Comparison of ENCODE assay signal across 1 cellular context in genomic region chr3:23750573-23751484, GRCh38.
TF ChIP-seq lines count a peak whose summit lies in the region.

No MANE protein-coding gene starts in this region.

TF ChIP-seq in GM23338, 12 proteins besides CTCF, POLR2A, EP300 and RAD21 (continued from another document):
- no peak for TF ChIP-seq ZNF462 (CRISPR knock-in tag; IDR thresholded peaks at IDR 0.05)
- TF ChIP-seq NANOG (IDR thresholded peaks at IDR 0.05; ENCODE audit: borderline replicate concordance), result no peak
- TF ChIP-seq REST (IDR thresholded peaks at IDR 0.05; ENCODE audit: unreplicated experiment), result no peak
- TF ChIP-seq CREB1 (CRISPR knock-in tag; IDR thresholded peaks at IDR 0.05; ENCODE audit: low read depth), result no peak
- no peak for TF ChIP-seq ZNF331 (CRISPR knock-in tag; IDR thresholded peaks at IDR 0.05; ENCODE audit: low read depth)
- no peak for TF ChIP-seq POLR2AphosphoS5 (IDR thresholded peaks at IDR 0.05; ENCODE audit: low read depth)
- TF ChIP-seq STAT1 (IDR thresholded peaks at IDR 0.05; ENCODE audit: unreplicated experiment), result no peak
- TF ChIP-seq EZH2phosphoT487 (IDR thresholded peaks at IDR 0.05; ENCODE audit: unreplicated experiment), result no peak
- TF ChIP-seq JUNB (IDR thresholded peaks at IDR 0.05; ENCODE audit: unreplicated experiment), result no peak
